Comparison of ENCODE assay signal across 13 cellular contexts in the genomic region with DNA sequence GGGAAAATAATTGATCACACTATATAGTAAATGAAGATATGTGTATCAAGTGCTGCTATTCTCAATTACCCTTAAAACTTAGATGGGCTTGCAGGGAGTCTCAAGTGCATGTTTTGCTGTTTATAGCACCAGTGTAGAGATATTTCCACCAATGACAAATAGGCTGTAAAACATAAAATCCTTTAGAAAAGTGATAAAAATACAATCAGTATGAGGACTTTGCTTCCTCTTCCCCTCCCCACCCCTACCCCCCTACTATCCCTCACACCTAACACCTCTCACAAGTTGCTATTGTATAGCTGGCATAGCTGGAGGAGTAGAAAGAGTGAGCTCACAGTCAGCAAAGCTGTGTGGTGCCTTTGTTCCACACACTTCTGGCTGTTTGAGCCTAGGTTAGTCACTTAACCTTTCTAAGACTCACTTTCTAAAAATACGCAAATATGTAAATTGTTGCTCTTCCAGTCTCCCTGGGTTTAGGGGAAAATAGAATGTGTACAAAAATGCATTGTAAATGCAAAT.
DNase-seq lines count a peak whose midpoint lies in the region; ATAC-seq, FAIRE-seq and TF ChIP-seq lines count a peak whose summit lies in the region.
"Had no signal": no experiment of that assay in that cellular context is flagged by ENCODE, and none has a peak within 500 bp of the region (broad histone marks: within the 10 kb centered on the region; RNA-seq: fewer than 3 reads in every experiment).

No MANE protein-coding gene starts in this region.

- no peak overlapping the region for H4K8ac ChIP-seq in H1 (ENCODE audit: extremely low read depth, insufficient read depth, low read length)

- TF ChIP-seq POLR2A in A549 (IDR thresholded peaks at IDR 0.05; ENCODE audit: low read length) = no peak
- no peak for TF ChIP-seq POLR2A in H1 (IDR thresholded peaks at IDR 0.05; ENCODE audit: control extremely low read depth in 1 of 2, low read depth in 2 of 2, low read length in 2 of 2)

- DNase-seq in A549 (ENCODE audit: low read depth in 1 of 2, low spot score in 1 of 2) (no peak), H1 (ENCODE audit: low read depth in 1 of 2, low spot score in 2 of 2) (peak in 1 of 2 experiments; percentile 31), NCI-H526 (lab: John Stamatoyannopoulos, UW) (no peak), right atrium auricular region (ENCODE audit: low spot score) (no peak), HPDE6-E6E7 (ENCODE audit: extremely low spot score) (no peak)
- no peak for DNase-seq in activated T-helper 2 cell treated with anti-CD3 and anti-CD28 coated beads, Interferon-gamma antibody, Interleukin-2, Interleukin-4, amounts not matched to agents 10 μg/mL and 5 μg/mL and 100 μg/mL, durations not matched to agents 14 hours and 24 hours and 36 hours (ENCODE audit: low spot score)
- DNase-seq: activated CD8-positive, alpha-beta memory T cell treated with anti-CD3 and anti-CD28 coated beads, Interleukin-2, amount 50 U/mL, for 4 hours; adrenal gland; right cardiac atrium had no signal

- no peak overlapping the region for H2BK5ac ChIP-seq in H1 (ENCODE audit: low read depth, low read length)

- H2AK5ac ChIP-seq in H1 (ENCODE audit: low read depth, low read length) = no peak overlapping the region

- no peaks in the 10 kb centered on the region for H3K36me3 Mint-ChIP-seq in activated T-helper 2 cell treated with anti-CD3 and anti-CD28 coated beads, Interferon-gamma antibody, Interleukin-2, Interleukin-4, amounts not matched to agents 10 μg/mL and 5 μg/mL and 100 μg/mL, durations not matched to agents 14 hours and 24 hours and 36 hours (ENCODE audit: low read depth)

- no peak overlapping the region for H2BK15ac ChIP-seq in H1 (ENCODE audit: low read length)

- H3K4me3 ChIP-seq in A549 (no peak overlapping the region), H1 (ENCODE audit: extremely low read depth in 1 of 4, insufficient read depth in 2 of 4, low read depth in 3 of 4, low read length in 4 of 4) (peak overlapping the region in 3 of 4 experiments; percentile 7 to 38 (median 9); a peak in 3 of 8 replicates), right atrium auricular region (no peak overlapping the region)
- H3K4me3 ChIP-seq: adrenal gland had no signal

- no peak overlapping the region for H2BK120ac ChIP-seq in H1 (replicated peaks; ENCODE audit: low read depth, low read length)

- CTCF ChIA-PET in A549 (lab: Yijun Ruan, JAX) = interaction anchor here (0.5 to 4.1 kb wide), 31 partner anchors 8 to 976 kb away, joined by 3 to 31 read pairs (median 4); no protein-coding TSS in a partner anchor
- CTCF ChIA-PET in H1 (lab: Charles Lee; ENCODE audit: partially characterized antibody) = interaction anchor here (0.6 to 2.7 kb wide), 32 partner anchors 8 to 906 kb away, joined by 3 to 15 read pairs (median 3); no protein-coding TSS in a partner anchor

- H3K27ac ChIP-seq in A549 = peak overlapping the region; percentile 60 to 95
- H3K27ac ChIP-seq in H1 (ENCODE audit: low read depth, low read length) = no peak overlapping the region
- H3K27ac ChIP-seq in right atrium auricular region = no peak overlapping the region
- H3K27ac ChIP-seq: adrenal gland had no signal

- intact Hi-C loops in activated T-helper 2 cell treated with anti-CD3 and anti-CD28 coated beads, Interferon-gamma antibody, Interleukin-2, Interleukin-4, amounts not matched to agents 10 μg/mL and 5 μg/mL and 100 μg/mL, durations not matched to agents 14 hours and 24 hours and 36 hours (cut with micrococcal nuclease) = loop anchor here (1.0 to 2.0 kb wide), 3 partner anchors 76 to 410 kb away; no protein-coding TSS in a partner anchor

- TF ChIP-seq EP300 in A549 (IDR thresholded peaks at IDR 0.05) (no peak), H1 (IDR thresholded peaks at IDR 0.05; ENCODE audit: borderline replicate concordance in 1 of 2, low read depth in 2 of 2, low read length in 2 of 2) (no peak)

- no peak overlapping the region for H3K14ac ChIP-seq in H1 (ENCODE audit: insufficient read length)

- TF ChIP-seq RAD21 in A549 (conservative IDR thresholded peaks at IDR 0.05 in 1 of 2, IDR thresholded peaks at IDR 0.05 in 1 of 2) = no peak; a peak in 1 of 5 replicates
- no peak for TF ChIP-seq RAD21 in H1 (IDR thresholded peaks at IDR 0.05 in 1 of 2, conservative IDR thresholded peaks at IDR 0.05 in 1 of 2; ENCODE audit: low read depth in 2 of 2, low read length in 2 of 2)

- TF ChIP-seq CTCF in A549 (IDR thresholded peaks at IDR 0.05) (no peak), H1 (IDR thresholded peaks at IDR 0.05; ENCODE audit: control extremely low read depth in 1 of 3, insufficient read depth in 1 of 3, low read depth in 1 of 3, low read length in 3 of 3) (no peak), right atrium auricular region (IDR thresholded peaks at IDR 0.05) (peak in 1 of 2 donors; percentile 11)

- ATAC-seq in A549 (peak in 1 of 2 experiments; percentile 14; a peak in 3 of 6 replicates), GM19452 (IDR thresholded peaks at IDR 0.05; ENCODE audit: unreplicated experiment) (peak; percentile 5), HG03378 (IDR thresholded peaks at IDR 0.05; ENCODE audit: unreplicated experiment) (peak; percentile 8)

- peak overlapping the region; percentile 75 for H4K5ac ChIP-seq in H1 (ENCODE audit: insufficient read length, low read depth, low read length)

- no peaks in the 10 kb centered on the region for H3K9me3 ChIP-seq in A549
- H3K9me3 ChIP-seq in H1 (ENCODE audit: insufficient read depth in 2 of 2, low read depth in 1 of 2, low read length in 1 of 2) = no peaks in the 10 kb centered on the region
- H3K9me3 ChIP-seq in right atrium auricular region = no peaks in the 10 kb centered on the region
- H3K9me3 ChIP-seq: adrenal gland had no signal

- H3K9ac ChIP-seq in H1 (replicated peaks in 1 of 4; ENCODE audit: extremely low read depth in 1 of 4, low read depth in 3 of 4, low read length in 3 of 4) = no peak overlapping the region

- H3K56ac ChIP-seq in H1 (replicated peaks; ENCODE audit: insufficient read length, low read depth, low read length) = no peak overlapping the region

- peaks cover 13% of the 10 kb centered on the region for H3K27me3 Mint-ChIP-seq in activated T-helper 2 cell treated with anti-CD3 and anti-CD28 coated beads, Interferon-gamma antibody, Interleukin-2, Interleukin-4, amounts not matched to agents 10 μg/mL and 5 μg/mL and 100 μg/mL, durations not matched to agents 14 hours and 24 hours and 36 hours (ENCODE audit: low read depth)
- H3K27me3 Mint-ChIP-seq: dendritic cell treated with granulocyte-macrophage colony-stimulating factor and Interleukin-4, amounts not matched to agents 40 ng/mL and 50 ng/mL, for 4 days had no signal

- no peak overlapping the region for H2BK20ac ChIP-seq in H1 (ENCODE audit: low read length)

- H3K23ac ChIP-seq in H1 (ENCODE audit: insufficient read length) = no peak overlapping the region

- no peaks in the 10 kb centered on the region for H4K20me1 ChIP-seq in H1 (replicated peaks in 1 of 2; ENCODE audit: control insufficient read depth in 1 of 2, insufficient read depth in 2 of 2, low read length in 2 of 2)

- H3K4me3 Mint-ChIP-seq in activated T-helper 2 cell treated with anti-CD3 and anti-CD28 coated beads, Interferon-gamma antibody, Interleukin-2, Interleukin-4, amounts not matched to agents 10 μg/mL and 5 μg/mL and 100 μg/mL, durations not matched to agents 14 hours and 24 hours and 36 hours (ENCODE audit: low read depth) = no peak overlapping the region
- H3K4me3 Mint-ChIP-seq: dendritic cell treated with granulocyte-macrophage colony-stimulating factor and Interleukin-4, amounts not matched to agents 40 ng/mL and 50 ng/mL, for 4 days; stimulated activated naive CD8-positive, alpha-beta T cell treated with anti-CD3 and anti-CD28 coated beads, Interleukin-15, Interleukin-2, amounts not matched to agents 100 ng/mL and 50 ng/mL, for 24 hours had no signal

- H3K4ac ChIP-seq in H1 (replicated peaks; ENCODE audit: insufficient read length, low read depth, low read length) = no peak overlapping the region

- WGBS in A549 (ENCODE audit: missing lambda C conversion rate) = 63% methylated on average over 1 of the region's 1 CpG
- WGBS in H1 (ENCODE audit: extremely low coverage in 1 of 2, insufficient coverage in 1 of 2, insufficient read length in 1 of 2, insufficient replicate concordance in 2 of 2, low coverage in 1 of 2, low lambda C conversion rate in 2 of 2, missing lambda C conversion rate in 1 of 2), 2 experiments = 14% methylated on average over 1 of the region's 1 CpG; no CpG with 5 or more reads in 1 of the 2 experiments

- peaks cover 44% of the 10 kb centered on the region for H3K4me1 ChIP-seq in A549
- peaks cover 0 to 8% (median 0%) of the 10 kb centered on the region in 4 experiments; a peak in 2 of 7 replicates for H3K4me1 ChIP-seq in H1 (replicated peaks in 1 of 4; ENCODE audit: control insufficient read depth in 3 of 4, insufficient read depth in 4 of 4, low read length in 3 of 4)
- peaks cover 0 to 5% of the 10 kb centered on the region in 2 donors for H3K4me1 ChIP-seq in right atrium auricular region
- H3K4me1 ChIP-seq: adrenal gland had no signal

- H2BK12ac ChIP-seq in H1 (ENCODE audit: low read depth, low read length) = no peak overlapping the region

- H3K36me3 ChIP-seq in H1 (ENCODE audit: control insufficient read depth in 2 of 4, insufficient read depth in 4 of 4, low read length in 3 of 4) (no peaks in the 10 kb centered on the region), right atrium auricular region (no peaks in the 10 kb centered on the region)
- H3K36me3 ChIP-seq: adrenal gland had no signal

- H3K79me1 ChIP-seq in H1 (ENCODE audit: low read depth, low read length) = no peaks in the 10 kb centered on the region

- no peaks in the 10 kb centered on the region for H3K4me1 Mint-ChIP-seq in activated T-helper 2 cell treated with anti-CD3 and anti-CD28 coated beads, Interferon-gamma antibody, Interleukin-2, Interleukin-4, amounts not matched to agents 10 μg/mL and 5 μg/mL and 100 μg/mL, durations not matched to agents 14 hours and 24 hours and 36 hours (ENCODE audit: low read depth)

- peak overlapping the region; percentile 83 for H3K4me2 ChIP-seq in A549
- H3K4me2 ChIP-seq in H1 (ENCODE audit: insufficient read depth in 1 of 2, low read depth in 2 of 2, low read length in 2 of 2) = peak overlapping the region; percentile 16 to 52; a peak in 3 of 4 replicates

- no peak overlapping the region for H2AFZ ChIP-seq in H1 (ENCODE audit: low read length)

- no peak overlapping the region; the same call in 1 of the 2 replicates for H3K18ac ChIP-seq in H1 (ENCODE audit: extremely low read depth, low read length)

- H3K27ac Mint-ChIP-seq in activated T-helper 2 cell treated with anti-CD3 and anti-CD28 coated beads, Interferon-gamma antibody, Interleukin-2, Interleukin-4, amounts not matched to agents 10 μg/mL and 5 μg/mL and 100 μg/mL, durations not matched to agents 14 hours and 24 hours and 36 hours = no peak overlapping the region
- H3K27ac Mint-ChIP-seq: dendritic cell treated with granulocyte-macrophage colony-stimulating factor and Interleukin-4, amounts not matched to agents 40 ng/mL and 50 ng/mL, for 4 days; stimulated activated naive CD8-positive, alpha-beta T cell treated with anti-CD3 and anti-CD28 coated beads, Interleukin-15, Interleukin-2, amounts not matched to agents 100 ng/mL and 50 ng/mL, for 24 hours had no signal

- H4K91ac ChIP-seq in H1 (replicated peaks; ENCODE audit: insufficient read length, low read length) = no peak overlapping the region

- no peaks in the 10 kb centered on the region for H3K23me2 ChIP-seq in H1 (ENCODE audit: low read depth, low read length)

- no peaks in the 10 kb centered on the region for H3K79me2 ChIP-seq in H1 (ENCODE audit: control insufficient read depth in 1 of 2, insufficient read depth in 2 of 2, low read length in 2 of 2)

- no peaks in the 10 kb centered on the region for H3K9me3 Mint-ChIP-seq in activated T-helper 2 cell treated with anti-CD3 and anti-CD28 coated beads, Interferon-gamma antibody, Interleukin-2, Interleukin-4, amounts not matched to agents 10 μg/mL and 5 μg/mL and 100 μg/mL, durations not matched to agents 14 hours and 24 hours and 36 hours
- H3K9me3 Mint-ChIP-seq: dendritic cell treated with granulocyte-macrophage colony-stimulating factor and Interleukin-4, amounts not matched to agents 40 ng/mL and 50 ng/mL, for 4 days; stimulated activated naive CD8-positive, alpha-beta T cell treated with anti-CD3 and anti-CD28 coated beads, Interleukin-15, Interleukin-2, amounts not matched to agents 100 ng/mL and 50 ng/mL, for 24 hours had no signal

- H3K27me3 ChIP-seq in H1 (replicated peaks in 1 of 4; ENCODE audit: control insufficient read depth in 3 of 4, extremely low read depth in 1 of 4, insufficient read depth in 3 of 4, low read length in 3 of 4) (no peaks in the 10 kb centered on the region), right atrium auricular region (no peaks in the 10 kb centered on the region)

- no peak for FAIRE-seq in A549 (lab: Jason Lieb, UNC)
- no peak for FAIRE-seq in H1 (lab: Jason Lieb, UNC)

- POLR2A ChIA-PET in A549 (lab: Yijun Ruan, JAX) = interaction anchor here (1.0 kb wide), 2 partner anchors 39 to 127 kb away, joined by 3 read pairs; no protein-coding TSS in a partner anchor
- POLR2A ChIA-PET in H1 (lab: Charles Lee; ENCODE audit: partially characterized antibody) = no interaction called here

Comparison
In these comparisons a context has a peak if more than half of its experiments do, and no peak if none do; other contexts are left out.
1. H3K27ac ChIP-seq: peak in A549 (2 of 2); none in H1 (single experiment) and right atrium auricular region (0 of 2).
2. H3K4me3 ChIP-seq: peak in H1 (3 of 4); none in A549 (single experiment) and right atrium auricular region (0 of 2).